ENCODE assay signal across 1 cellular context in genomic region chr2:42906557-42907380, GRCh38.
A peak's percentile ranks its signal among the peaks of the same experiment; 100 is the strongest.
TF ChIP-seq lines count a peak whose summit lies in the region.

No MANE protein-coding gene starts in this region.

TF ChIP-seq in K562, 482 proteins besides CTCF, POLR2A, EP300 and RAD21 (continued from another document and continues in another):
- peak; percentile 77 for TF ChIP-seq MGA (IDR thresholded peaks at IDR 0.05)
- no peak for TF ChIP-seq ZC3H8 (IDR thresholded peaks at IDR 0.05)
- peak; percentile 56 for TF ChIP-seq ZFP36 (IDR thresholded peaks at IDR 0.05; ENCODE audit: low read depth, low read length, partially characterized antibody)
- TF ChIP-seq, protein P1, sequence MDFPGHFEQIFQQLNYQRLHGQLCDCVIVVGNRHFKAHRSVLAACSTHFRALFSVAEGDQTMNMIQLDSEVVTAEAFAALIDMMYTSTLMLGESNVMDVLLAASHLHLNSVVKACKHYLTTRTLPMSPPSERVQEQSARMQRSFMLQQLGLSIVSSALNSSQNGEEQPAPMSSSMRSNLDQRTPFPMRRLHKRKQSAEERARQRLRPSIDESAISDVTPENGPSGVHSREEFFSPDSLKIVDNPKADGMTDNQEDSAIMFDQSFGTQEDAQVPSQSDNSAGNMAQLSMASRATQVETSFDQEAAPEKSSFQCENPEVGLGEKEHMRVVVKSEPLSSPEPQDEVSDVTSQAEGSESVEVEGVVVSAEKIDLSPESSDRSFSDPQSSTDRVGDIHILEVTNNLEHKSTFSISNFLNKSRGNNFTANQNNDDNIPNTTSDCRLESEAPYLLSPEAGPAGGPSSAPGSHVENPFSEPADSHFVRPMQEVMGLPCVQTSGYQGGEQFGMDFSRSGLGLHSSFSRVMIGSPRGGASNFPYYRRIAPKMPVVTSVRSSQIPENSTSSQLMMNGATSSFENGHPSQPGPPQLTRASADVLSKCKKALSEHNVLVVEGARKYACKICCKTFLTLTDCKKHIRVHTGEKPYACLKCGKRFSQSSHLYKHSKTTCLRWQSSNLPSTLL (IDR thresholded peaks at IDR 0.05) = peak; percentile 45; the same call in 1 of the 2 replicates
- peak; percentile 69; the same call in 1 of the 2 replicates for TF ChIP-seq SMAD4 (CRISPR knock-in tag; conservative IDR thresholded peaks at IDR 0.05)
- no peak for TF ChIP-seq CHD1 (IDR thresholded peaks at IDR 0.05; ENCODE audit: low read length)
- TF ChIP-seq MTA3 (IDR thresholded peaks at IDR 0.05; ENCODE audit: borderline replicate concordance) = no peak
- no peak for TF ChIP-seq THAP7 (CRISPR knock-in tag; IDR thresholded peaks at IDR 0.05)
- TF ChIP-seq, protein P2, sequence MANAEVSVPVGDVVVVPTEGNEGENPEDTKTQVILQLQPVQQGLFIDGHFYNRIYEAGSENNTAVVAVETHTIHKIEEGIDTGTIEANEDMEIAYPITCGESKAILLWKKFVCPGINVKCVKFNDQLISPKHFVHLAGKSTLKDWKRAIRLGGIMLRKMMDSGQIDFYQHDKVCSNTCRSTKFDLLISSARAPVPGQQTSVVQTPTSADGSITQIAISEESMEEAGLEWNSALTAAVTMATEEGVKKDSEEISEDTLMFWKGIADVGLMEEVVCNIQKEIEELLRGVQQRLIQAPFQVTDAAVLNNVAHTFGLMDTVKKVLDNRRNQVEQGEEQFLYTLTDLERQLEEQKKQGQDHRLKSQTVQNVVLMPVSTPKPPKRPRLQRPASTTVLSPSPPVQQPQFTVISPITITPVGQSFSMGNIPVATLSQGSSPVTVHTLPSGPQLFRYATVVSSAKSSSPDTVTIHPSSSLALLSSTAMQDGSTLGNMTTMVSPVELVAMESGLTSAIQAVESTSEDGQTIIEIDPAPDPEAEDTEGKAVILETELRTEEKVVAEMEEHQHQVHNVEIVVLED (CRISPR knock-in tag; IDR thresholded peaks at IDR 0.05) = no peak
- TF ChIP-seq XRCC4 (IDR thresholded peaks at IDR 0.05; ENCODE audit: extremely low read depth, insufficient read depth, insufficient read length) = no peak
- TF ChIP-seq NR2F6 (CRISPR knock-in tag; IDR thresholded peaks at IDR 0.05) = no peak
- TF ChIP-seq L3MBTL2 (IDR thresholded peaks at IDR 0.05) = peak; percentile 89
- peak; percentile 21 for TF ChIP-seq TAF1 (IDR thresholded peaks at IDR 0.05; ENCODE audit: control insufficient read depth, extremely low read depth, insufficient read depth, low read length, severe bottlenecking)
- peak; percentile 14; the same call in 1 of the 2 replicates for TF ChIP-seq MYC (IDR thresholded peaks at IDR 0.05; ENCODE audit: low read depth, low read length)
- TF ChIP-seq MYC (CRISPR knock-in tag; IDR thresholded peaks at IDR 0.05; ENCODE audit: borderline replicate concordance, low read depth) = no peak
- 0 out of 2 replicates have a peak, but pooled peaks have one; percentile 35 for TF ChIP-seq ZFX (CRISPR knock-in tag; IDR thresholded peaks at IDR 0.05)
- no peak for TF ChIP-seq USF1 (CRISPR knock-in tag; IDR thresholded peaks at IDR 0.05)
- no peak for TF ChIP-seq ZNF668 (CRISPR knock-in tag; IDR thresholded peaks at IDR 0.05)
- no peak for TF ChIP-seq ARHGAP35 (IDR thresholded peaks at IDR 0.05; ENCODE audit: partially characterized antibody)
- TF ChIP-seq POLR2B (IDR thresholded peaks at IDR 0.05; ENCODE audit: low read depth, partially characterized antibody) = no peak
- no peak for TF ChIP-seq TAF15 (IDR thresholded peaks at IDR 0.05; ENCODE audit: low read depth, low read length)
- peak; percentile 64 for TF ChIP-seq RFX1 (IDR thresholded peaks at IDR 0.05)
- TF ChIP-seq, protein P3, sequence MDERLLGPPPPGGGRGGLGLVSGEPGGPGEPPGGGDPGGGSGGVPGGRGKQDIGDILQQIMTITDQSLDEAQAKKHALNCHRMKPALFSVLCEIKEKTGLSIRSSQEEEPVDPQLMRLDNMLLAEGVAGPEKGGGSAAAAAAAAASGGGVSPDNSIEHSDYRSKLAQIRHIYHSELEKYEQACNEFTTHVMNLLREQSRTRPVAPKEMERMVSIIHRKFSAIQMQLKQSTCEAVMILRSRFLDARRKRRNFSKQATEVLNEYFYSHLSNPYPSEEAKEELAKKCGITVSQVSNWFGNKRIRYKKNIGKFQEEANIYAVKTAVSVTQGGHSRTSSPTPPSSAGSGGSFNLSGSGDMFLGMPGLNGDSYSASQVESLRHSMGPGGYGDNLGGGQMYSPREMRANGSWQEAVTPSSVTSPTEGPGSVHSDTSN (CRISPR knock-in tag; IDR thresholded peaks at IDR 0.05; ENCODE audit: low read depth) = no peak
- TF ChIP-seq, protein P3 (tag; conservative IDR thresholded peaks at IDR 0.05; ENCODE audit: low read depth) = no peak
- 0 out of 2 replicates have a peak, but pooled peaks have one; percentile 40 for TF ChIP-seq ZNF311 (CRISPR knock-in tag; IDR thresholded peaks at IDR 0.05)
- peak; percentile 7; the same call in 1 of the 2 replicates for TF ChIP-seq ARID1B (IDR thresholded peaks at IDR 0.05)
- no peak for TF ChIP-seq ERF (CRISPR knock-in tag; IDR thresholded peaks at IDR 0.05)
- 0 out of 2 replicates have a peak, but pooled peaks have one; percentile 24 for TF ChIP-seq ZNF766 (CRISPR knock-in tag; conservative IDR thresholded peaks at IDR 0.05)
- TF ChIP-seq, protein P4, sequence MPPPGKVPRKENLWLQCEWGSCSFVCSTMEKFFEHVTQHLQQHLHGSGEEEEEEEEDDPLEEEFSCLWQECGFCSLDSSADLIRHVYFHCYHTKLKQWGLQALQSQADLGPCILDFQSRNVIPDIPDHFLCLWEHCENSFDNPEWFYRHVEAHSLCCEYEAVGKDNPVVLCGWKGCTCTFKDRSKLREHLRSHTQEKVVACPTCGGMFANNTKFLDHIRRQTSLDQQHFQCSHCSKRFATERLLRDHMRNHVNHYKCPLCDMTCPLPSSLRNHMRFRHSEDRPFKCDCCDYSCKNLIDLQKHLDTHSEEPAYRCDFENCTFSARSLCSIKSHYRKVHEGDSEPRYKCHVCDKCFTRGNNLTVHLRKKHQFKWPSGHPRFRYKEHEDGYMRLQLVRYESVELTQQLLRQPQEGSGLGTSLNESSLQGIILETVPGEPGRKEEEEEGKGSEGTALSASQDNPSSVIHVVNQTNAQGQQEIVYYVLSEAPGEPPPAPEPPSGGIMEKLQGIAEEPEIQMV (tag; conservative IDR thresholded peaks at IDR 0.05; ENCODE audit: low read depth) = peak; percentile 89
- TF ChIP-seq NR4A1 (CRISPR knock-in tag; IDR thresholded peaks at IDR 0.05) = no peak
- peak; percentile 59; the same call in 1 of the 2 replicates for TF ChIP-seq NR4A1 (tag; IDR thresholded peaks at IDR 0.05)
- no peak for TF ChIP-seq ESRRA (IDR thresholded peaks at IDR 0.05; ENCODE audit: borderline replicate concordance, low read depth)
- TF ChIP-seq MTA1 (IDR thresholded peaks at IDR 0.05; ENCODE audit: borderline replicate concordance) = no peak
- TF ChIP-seq, protein P5, sequence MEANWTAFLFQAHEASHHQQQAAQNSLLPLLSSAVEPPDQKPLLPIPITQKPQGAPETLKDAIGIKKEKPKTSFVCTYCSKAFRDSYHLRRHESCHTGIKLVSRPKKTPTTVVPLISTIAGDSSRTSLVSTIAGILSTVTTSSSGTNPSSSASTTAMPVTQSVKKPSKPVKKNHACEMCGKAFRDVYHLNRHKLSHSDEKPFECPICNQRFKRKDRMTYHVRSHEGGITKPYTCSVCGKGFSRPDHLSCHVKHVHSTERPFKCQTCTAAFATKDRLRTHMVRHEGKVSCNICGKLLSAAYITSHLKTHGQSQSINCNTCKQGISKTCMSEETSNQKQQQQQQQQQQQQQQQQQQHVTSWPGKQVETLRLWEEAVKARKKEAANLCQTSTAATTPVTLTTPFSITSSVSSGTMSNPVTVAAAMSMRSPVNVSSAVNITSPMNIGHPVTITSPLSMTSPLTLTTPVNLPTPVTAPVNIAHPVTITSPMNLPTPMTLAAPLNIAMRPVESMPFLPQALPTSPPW (CRISPR knock-in tag; IDR thresholded peaks at IDR 0.05) = peak; percentile 33; the same call in 1 of the 2 replicates
